Comparison of ENCODE assay signal across 1 cellular context in the genomic region with DNA sequence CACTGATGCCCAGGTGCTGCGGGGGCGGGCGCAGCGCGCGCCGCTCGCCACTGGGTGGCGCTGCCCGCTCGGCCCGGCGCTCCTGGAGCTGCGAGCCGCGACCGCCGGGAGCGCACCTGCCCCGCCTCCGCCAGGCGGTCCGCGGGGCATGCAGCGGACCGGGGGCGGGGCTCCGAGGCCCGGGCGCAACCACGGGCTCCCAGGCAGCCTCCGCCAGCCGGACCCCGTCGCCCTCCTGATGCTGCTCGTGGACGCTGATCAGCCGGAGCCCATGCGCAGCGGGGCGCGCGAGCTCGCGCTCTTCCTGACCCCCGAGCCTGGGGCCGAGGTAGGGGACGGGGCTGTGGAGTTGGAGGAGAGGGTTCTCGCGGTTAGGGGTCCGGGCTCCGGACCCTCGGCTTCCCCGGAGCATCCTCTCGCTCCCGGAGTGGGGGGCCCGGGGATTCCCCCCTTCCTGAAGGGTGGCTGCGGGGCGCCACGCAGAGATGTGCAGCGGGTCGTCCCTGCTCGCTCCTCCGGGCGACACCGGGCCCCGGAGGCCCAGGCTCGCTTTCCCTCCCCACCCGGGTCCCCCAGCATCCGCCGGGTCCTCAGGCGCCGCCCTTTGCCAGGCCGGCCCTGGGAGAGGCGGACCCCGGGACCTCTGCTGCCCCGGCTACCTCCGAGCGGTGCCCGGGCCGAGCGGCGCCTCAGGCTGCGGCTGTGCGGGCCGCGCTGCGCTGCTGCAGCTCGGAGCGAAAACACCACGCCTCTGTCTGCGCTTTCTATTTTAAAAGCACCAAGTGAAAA.
TF ChIP-seq lines count a peak whose summit lies in the region.

A gene with protein sequence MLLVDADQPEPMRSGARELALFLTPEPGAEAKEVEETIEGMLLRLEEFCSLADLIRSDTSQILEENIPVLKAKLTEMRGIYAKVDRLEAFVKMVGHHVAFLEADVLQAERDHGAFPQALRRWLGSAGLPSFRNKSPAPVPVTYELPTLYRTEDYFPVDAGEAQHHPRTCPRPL (plus strand): TSS at position 216 of the 789 bp plus-strand sequence. CDS start 23 bp downstream, at position 239.

TF ChIP-seq in K562, 482 proteins besides CTCF, POLR2A, EP300 and RAD21 (continued from another document and continues in another):
- TF ChIP-seq, protein P1, sequence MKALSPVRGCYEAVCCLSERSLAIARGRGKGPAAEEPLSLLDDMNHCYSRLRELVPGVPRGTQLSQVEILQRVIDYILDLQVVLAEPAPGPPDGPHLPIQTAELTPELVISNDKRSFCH (CRISPR knock-in tag; IDR thresholded peaks at IDR 0.05), result no peak
- TF ChIP-seq, protein P1 (tag; IDR thresholded peaks at IDR 0.05), result peak; percentile 58; the same call in 1 of the 2 replicates
- TF ChIP-seq, protein P2, sequence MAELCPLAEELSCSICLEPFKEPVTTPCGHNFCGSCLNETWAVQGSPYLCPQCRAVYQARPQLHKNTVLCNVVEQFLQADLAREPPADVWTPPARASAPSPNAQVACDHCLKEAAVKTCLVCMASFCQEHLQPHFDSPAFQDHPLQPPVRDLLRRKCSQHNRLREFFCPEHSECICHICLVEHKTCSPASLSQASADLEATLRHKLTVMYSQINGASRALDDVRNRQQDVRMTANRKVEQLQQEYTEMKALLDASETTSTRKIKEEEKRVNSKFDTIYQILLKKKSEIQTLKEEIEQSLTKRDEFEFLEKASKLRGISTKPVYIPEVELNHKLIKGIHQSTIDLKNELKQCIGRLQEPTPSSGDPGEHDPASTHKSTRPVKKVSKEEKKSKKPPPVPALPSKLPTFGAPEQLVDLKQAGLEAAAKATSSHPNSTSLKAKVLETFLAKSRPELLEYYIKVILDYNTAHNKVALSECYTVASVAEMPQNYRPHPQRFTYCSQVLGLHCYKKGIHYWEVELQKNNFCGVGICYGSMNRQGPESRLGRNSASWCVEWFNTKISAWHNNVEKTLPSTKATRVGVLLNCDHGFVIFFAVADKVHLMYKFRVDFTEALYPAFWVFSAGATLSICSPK (IDR thresholded peaks at IDR 0.05; ENCODE audit: borderline replicate concordance), result no peak
- no peak for TF ChIP-seq PURB (CRISPR knock-in tag; IDR thresholded peaks at IDR 0.05; ENCODE audit: low read depth)
- TF ChIP-seq, protein P3, sequence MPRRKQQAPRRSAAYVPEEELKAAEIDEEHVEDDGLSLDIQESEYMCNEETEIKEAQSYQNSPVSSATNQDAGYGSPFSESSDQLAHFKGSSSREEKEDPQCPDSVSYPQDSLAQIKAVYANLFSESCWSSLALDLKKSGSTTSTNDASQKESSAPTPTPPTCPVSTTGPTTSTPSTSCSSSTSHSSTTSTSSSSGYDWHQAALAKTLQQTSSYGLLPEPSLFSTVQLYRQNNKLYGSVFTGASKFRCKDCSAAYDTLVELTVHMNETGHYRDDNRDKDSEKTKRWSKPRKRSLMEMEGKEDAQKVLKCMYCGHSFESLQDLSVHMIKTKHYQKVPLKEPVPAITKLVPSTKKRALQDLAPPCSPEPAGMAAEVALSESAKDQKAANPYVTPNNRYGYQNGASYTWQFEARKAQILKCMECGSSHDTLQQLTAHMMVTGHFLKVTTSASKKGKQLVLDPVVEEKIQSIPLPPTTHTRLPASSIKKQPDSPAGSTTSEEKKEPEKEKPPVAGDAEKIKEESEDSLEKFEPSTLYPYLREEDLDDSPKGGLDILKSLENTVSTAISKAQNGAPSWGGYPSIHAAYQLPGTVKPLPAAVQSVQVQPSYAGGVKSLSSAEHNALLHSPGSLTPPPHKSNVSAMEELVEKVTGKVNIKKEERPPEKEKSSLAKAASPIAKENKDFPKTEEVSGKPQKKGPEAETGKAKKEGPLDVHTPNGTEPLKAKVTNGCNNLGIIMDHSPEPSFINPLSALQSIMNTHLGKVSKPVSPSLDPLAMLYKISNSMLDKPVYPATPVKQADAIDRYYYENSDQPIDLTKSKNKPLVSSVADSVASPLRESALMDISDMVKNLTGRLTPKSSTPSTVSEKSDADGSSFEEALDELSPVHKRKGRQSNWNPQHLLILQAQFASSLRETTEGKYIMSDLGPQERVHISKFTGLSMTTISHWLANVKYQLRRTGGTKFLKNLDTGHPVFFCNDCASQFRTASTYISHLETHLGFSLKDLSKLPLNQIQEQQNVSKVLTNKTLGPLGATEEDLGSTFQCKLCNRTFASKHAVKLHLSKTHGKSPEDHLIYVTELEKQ (CRISPR knock-in tag; IDR thresholded peaks at IDR 0.05), result no peak
- TF ChIP-seq PPARD (CRISPR knock-in tag; IDR thresholded peaks at IDR 0.05), result no peak
- peak; percentile 57 to 62; a peak in 3 of 4 replicates for TF ChIP-seq NRF1 (conservative IDR thresholded peaks at IDR 0.05 in 1 of 2, IDR thresholded peaks at IDR 0.05 in 1 of 2)
- TF ChIP-seq CXXC5 (CRISPR knock-in tag; IDR thresholded peaks at IDR 0.05), result peak; percentile 88
- TF ChIP-seq TSC22D4 (tag; IDR thresholded peaks at IDR 0.05), result no peak
- peak; percentile 85 for TF ChIP-seq ZNF436 (CRISPR knock-in tag; IDR thresholded peaks at IDR 0.05)
- no peak for TF ChIP-seq FIP1L1 (IDR thresholded peaks at IDR 0.05; ENCODE audit: low read depth, low read length, poor library complexity, severe bottlenecking)
- TF ChIP-seq, protein P4, sequence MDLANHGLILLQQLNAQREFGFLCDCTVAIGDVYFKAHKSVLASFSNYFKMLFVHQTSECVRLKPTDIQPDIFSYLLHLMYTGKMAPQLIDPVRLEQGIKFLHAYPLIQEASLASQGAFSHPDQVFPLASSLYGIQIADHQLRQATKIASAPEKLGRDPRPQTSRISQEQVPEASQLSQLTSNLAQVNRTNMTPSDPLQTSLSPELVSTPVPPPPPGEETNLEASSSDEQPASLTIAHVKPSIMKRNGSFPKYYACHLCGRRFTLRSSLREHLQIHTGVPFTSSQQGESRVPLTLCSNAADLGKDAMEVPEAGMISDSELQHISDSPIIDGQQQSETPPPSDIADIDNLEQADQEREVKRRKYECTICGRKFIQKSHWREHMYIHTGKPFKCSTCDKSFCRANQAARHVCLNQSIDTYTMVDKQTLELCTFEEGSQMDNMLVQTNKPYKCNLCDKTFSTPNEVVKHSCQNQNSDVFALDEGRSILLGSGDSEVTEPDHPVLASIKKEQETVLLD (IDR thresholded peaks at IDR 0.05), result no peak
- no peak for TF ChIP-seq NFXL1 (CRISPR knock-in tag; IDR thresholded peaks at IDR 0.05)
- TF ChIP-seq ZNF121 (CRISPR knock-in tag; conservative IDR thresholded peaks at IDR 0.05), result no peak
- peak; percentile 50 for TF ChIP-seq SIN3B (IDR thresholded peaks at IDR 0.05; ENCODE audit: low read depth)
- no peak for TF ChIP-seq BMI1 (IDR thresholded peaks at IDR 0.05; ENCODE audit: low read length)
- TF ChIP-seq MAZ (CRISPR knock-in tag; conservative IDR thresholded peaks at IDR 0.05 in 1 of 2, IDR thresholded peaks at IDR 0.05 in 1 of 2), result peak; percentile 40 to 60; a peak in 3 of 4 replicates
- TF ChIP-seq ARNT (IDR thresholded peaks at IDR 0.05), result no peak
- no peak for TF ChIP-seq MYBL2 (IDR thresholded peaks at IDR 0.05; ENCODE audit: low read depth)
- TF ChIP-seq MYBL2 (CRISPR knock-in tag; IDR thresholded peaks at IDR 0.05; ENCODE audit: borderline replicate concordance), result no peak
- TF ChIP-seq EGR1 (conservative IDR thresholded peaks at IDR 0.05), result no peak
- TF ChIP-seq CBX1 (IDR thresholded peaks at IDR 0.05; ENCODE audit: low read depth), result 0 out of 2 replicates have a peak, but pooled peaks have one; percentile 7
- no peak for TF ChIP-seq CBX3 (IDR thresholded peaks at IDR 0.05; ENCODE audit: borderline replicate concordance in 1 of 2, low read length in 2 of 2)
- no peak for TF ChIP-seq ESRRA (IDR thresholded peaks at IDR 0.05; ENCODE audit: borderline replicate concordance, low read depth)
- peak; percentile 50; the same call in 1 of the 2 replicates for TF ChIP-seq RBFOX2 (IDR thresholded peaks at IDR 0.05; ENCODE audit: low read depth, low read length)
- TF ChIP-seq NONO (IDR thresholded peaks at IDR 0.05; ENCODE audit: low read depth in 2 of 2, low read length in 1 of 2), result peak in 1 of 2 experiments; percentile 81; a peak in 2 of 4 replicates
- peak; percentile 82 for TF ChIP-seq SMC3 (conservative IDR thresholded peaks at IDR 0.05; ENCODE audit: insufficient read depth, low read depth, low read length)
- TF ChIP-seq ZFP36 (IDR thresholded peaks at IDR 0.05; ENCODE audit: low read depth, low read length, partially characterized antibody), result peak; percentile 99
- TF ChIP-seq, protein P5, sequence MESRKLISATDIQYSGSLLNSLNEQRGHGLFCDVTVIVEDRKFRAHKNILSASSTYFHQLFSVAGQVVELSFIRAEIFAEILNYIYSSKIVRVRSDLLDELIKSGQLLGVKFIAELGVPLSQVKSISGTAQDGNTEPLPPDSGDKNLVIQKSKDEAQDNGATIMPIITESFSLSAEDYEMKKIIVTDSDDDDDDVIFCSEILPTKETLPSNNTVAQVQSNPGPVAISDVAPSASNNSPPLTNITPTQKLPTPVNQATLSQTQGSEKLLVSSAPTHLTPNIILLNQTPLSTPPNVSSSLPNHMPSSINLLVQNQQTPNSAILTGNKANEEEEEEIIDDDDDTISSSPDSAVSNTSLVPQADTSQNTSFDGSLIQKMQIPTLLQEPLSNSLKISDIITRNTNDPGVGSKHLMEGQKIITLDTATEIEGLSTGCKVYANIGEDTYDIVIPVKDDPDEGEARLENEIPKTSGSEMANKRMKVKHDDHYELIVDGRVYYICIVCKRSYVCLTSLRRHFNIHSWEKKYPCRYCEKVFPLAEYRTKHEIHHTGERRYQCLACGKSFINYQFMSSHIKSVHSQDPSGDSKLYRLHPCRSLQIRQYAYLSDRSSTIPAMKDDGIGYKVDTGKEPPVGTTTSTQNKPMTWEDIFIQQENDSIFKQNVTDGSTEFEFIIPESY (CRISPR knock-in tag; IDR thresholded peaks at IDR 0.05), result peak; percentile 79
- TF ChIP-seq MYC (IDR thresholded peaks at IDR 0.05; ENCODE audit: low read depth, low read length), result peak; percentile 44; the same call in 1 of the 2 replicates
- TF ChIP-seq MYC (CRISPR knock-in tag; IDR thresholded peaks at IDR 0.05; ENCODE audit: borderline replicate concordance, low read depth), result no peak
- peak; percentile 4; the same call in 1 of the 2 replicates for TF ChIP-seq JUND (IDR thresholded peaks at IDR 0.05; ENCODE audit: borderline replicate concordance, low read depth, low read length)
- TF ChIP-seq JUND (tag; IDR thresholded peaks at IDR 0.05; ENCODE audit: borderline replicate concordance, low read depth, low read length), result no peak
- TF ChIP-seq L3MBTL2 (IDR thresholded peaks at IDR 0.05), result peak; percentile 38; the same call in 1 of the 2 replicates
- TF ChIP-seq, protein P6, sequence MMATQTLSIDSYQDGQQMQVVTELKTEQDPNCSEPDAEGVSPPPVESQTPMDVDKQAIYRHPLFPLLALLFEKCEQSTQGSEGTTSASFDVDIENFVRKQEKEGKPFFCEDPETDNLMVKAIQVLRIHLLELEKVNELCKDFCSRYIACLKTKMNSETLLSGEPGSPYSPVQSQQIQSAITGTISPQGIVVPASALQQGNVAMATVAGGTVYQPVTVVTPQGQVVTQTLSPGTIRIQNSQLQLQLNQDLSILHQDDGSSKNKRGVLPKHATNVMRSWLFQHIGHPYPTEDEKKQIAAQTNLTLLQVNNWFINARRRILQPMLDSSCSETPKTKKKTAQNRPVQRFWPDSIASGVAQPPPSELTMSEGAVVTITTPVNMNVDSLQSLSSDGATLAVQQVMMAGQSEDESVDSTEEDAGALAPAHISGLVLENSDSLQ (IDR thresholded peaks at IDR 0.05), result no peak
- no peak for TF ChIP-seq ZNF584 (CRISPR knock-in tag; IDR thresholded peaks at IDR 0.05; ENCODE audit: low read depth)
- TF ChIP-seq SIN3A (IDR thresholded peaks at IDR 0.05; ENCODE audit: borderline replicate concordance in 2 of 2, control insufficient read depth in 1 of 2, low read depth in 2 of 2, low read length in 2 of 2), result peak in 1 of 2 experiments; percentile 27; a peak in 1 of 4 replicates
- peak; percentile 26; the same call in 1 of the 2 replicates for TF ChIP-seq POLR2G (IDR thresholded peaks at IDR 0.05; ENCODE audit: low read depth, low read length)
- TF ChIP-seq, protein P7, sequence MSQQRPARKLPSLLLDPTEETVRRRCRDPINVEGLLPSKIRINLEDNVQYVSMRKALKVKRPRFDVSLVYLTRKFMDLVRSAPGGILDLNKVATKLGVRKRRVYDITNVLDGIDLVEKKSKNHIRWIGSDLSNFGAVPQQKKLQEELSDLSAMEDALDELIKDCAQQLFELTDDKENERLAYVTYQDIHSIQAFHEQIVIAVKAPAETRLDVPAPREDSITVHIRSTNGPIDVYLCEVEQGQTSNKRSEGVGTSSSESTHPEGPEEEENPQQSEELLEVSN (IDR thresholded peaks at IDR 0.05; ENCODE audit: borderline replicate concordance in 1 of 2, extremely low read depth in 1 of 2, insufficient read depth in 1 of 2, insufficient read length in 1 of 2, low read depth in 1 of 2, low read length in 1 of 2, poor library complexity in 1 of 2, severe bottlenecking in 1 of 2), result peak in 1 of 2 experiments; percentile 75
- no peak for TF ChIP-seq XRCC3 (IDR thresholded peaks at IDR 0.05)
- no peak for TF ChIP-seq ZNF41 (CRISPR knock-in tag; conservative IDR thresholded peaks at IDR 0.05)
- TF ChIP-seq, protein P8, sequence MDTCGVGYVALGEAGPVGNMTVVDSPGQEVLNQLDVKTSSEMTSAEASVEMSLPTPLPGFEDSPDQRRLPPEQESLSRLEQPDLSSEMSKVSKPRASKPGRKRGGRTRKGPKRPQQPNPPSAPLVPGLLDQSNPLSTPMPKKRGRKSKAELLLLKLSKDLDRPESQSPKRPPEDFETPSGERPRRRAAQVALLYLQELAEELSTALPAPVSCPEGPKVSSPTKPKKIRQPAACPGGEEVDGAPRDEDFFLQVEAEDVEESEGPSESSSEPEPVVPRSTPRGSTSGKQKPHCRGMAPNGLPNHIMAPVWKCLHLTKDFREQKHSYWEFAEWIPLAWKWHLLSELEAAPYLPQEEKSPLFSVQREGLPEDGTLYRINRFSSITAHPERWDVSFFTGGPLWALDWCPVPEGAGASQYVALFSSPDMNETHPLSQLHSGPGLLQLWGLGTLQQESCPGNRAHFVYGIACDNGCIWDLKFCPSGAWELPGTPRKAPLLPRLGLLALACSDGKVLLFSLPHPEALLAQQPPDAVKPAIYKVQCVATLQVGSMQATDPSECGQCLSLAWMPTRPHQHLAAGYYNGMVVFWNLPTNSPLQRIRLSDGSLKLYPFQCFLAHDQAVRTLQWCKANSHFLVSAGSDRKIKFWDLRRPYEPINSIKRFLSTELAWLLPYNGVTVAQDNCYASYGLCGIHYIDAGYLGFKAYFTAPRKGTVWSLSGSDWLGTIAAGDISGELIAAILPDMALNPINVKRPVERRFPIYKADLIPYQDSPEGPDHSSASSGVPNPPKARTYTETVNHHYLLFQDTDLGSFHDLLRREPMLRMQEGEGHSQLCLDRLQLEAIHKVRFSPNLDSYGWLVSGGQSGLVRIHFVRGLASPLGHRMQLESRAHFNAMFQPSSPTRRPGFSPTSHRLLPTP (IDR thresholded peaks at IDR 0.05; ENCODE audit: borderline replicate concordance, extremely low read depth, insufficient read length), result peak; percentile 67
- 0 out of 2 replicates have a peak, but pooled peaks have one; percentile 18 for TF ChIP-seq SOX6 (IDR thresholded peaks at IDR 0.05)
- TF ChIP-seq PHF8 (IDR thresholded peaks at IDR 0.05; ENCODE audit: borderline replicate concordance, low read length), result peak; percentile 39; the same call in 1 of the 2 replicates
